Comparison of ENCODE assay signal across 11 cellular contexts in the genomic region with DNA sequence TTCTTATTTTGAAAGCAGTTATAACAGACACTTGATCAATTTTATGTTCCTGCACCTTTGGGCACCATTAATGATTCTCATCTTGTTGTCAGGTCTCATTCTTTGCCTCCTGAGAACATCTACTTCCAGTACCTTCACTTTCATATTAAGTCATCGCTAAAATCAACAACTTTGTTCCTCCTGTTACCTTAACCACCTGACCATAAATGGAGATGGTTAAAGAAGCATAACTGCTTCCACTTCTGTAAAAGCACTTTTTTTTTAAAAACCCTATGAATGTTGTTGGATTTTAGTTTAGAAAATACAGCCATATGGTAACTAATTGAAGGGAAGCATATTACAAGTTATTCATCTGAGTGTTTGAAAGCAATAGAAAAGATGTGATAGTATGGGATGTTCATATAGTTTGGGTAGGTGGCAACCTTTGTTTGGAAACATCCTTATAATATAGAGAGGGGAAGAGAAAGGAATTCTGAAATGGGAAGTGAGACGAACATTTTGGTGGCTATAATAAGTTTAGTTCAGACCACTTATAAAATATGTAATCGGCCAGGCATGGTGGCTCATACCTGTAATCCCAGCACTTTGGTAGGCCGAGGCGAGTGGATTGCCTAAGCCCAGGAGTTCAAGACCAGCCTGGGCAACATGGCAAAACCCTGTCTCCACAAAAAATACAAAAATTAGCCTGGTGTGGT. TPM values are rescaled to one million over a fixed set of nuclear protein-coding genes. Genes with fewer than 3 reads are reported as not detected.
DNase-seq lines count a peak whose midpoint lies in the region; ATAC-seq and TF ChIP-seq lines count a peak whose summit lies in the region.
"Had no signal": no experiment of that assay in that cellular context is flagged by ENCODE, and none has a peak within 500 bp of the region (broad histone marks: within the 10 kb centered on the region; RNA-seq: fewer than 3 reads in every experiment).

No MANE protein-coding gene starts in this region.

- H3K36me3 ChIP-seq in mammary epithelial cell (ENCODE audit: insufficient read depth, low read length), result no peaks in the 10 kb centered on the region
- H3K36me3 ChIP-seq: ovary had no signal

- no peak overlapping the region for H2AFZ ChIP-seq in mammary epithelial cell (ENCODE audit: low read depth, low read length)

- H3K4me2 ChIP-seq in mammary epithelial cell (ENCODE audit: insufficient read depth, low read depth, low read length), result no peak overlapping the region

- no peak for DNase-seq in activated T-helper 2 cell treated with anti-CD3 and anti-CD28 coated beads, Interferon-gamma antibody, Interleukin-2, Interleukin-4, amounts not matched to agents 10 μg/mL and 5 μg/mL and 100 μg/mL, durations not matched to agents 14 hours and 24 hours and 36 hours (ENCODE audit: low spot score)
- DNase-seq in mammary epithelial cell (no peak), NCI-H82 treated with DMSO at 0.1 percent for 48 hours (lab: John Stamatoyannopoulos, UW; ENCODE audit: unreplicated experiment) (no peak), dermis blood vessel endothelial cell (no peak), medulla oblongata (ENCODE audit: extremely low spot score) (no peak)
- DNase-seq: EL, ovary had no signal

- TF ChIP-seq CTCF in mammary epithelial cell (conservative IDR thresholded peaks at IDR 0.05 in 1 of 2, IDR thresholded peaks at IDR 0.05 in 1 of 2; ENCODE audit: extremely low read depth in 1 of 2, insufficient read depth in 1 of 2, low read depth in 1 of 2, low read length in 2 of 2), result no peak

- H3K4me3 ChIP-seq in mammary epithelial cell (replicated peaks in 1 of 3; ENCODE audit: insufficient read depth in 1 of 3, low read depth in 2 of 3, low read length in 3 of 3), result no peak overlapping the region
- H3K4me3 ChIP-seq: ovary had no signal

- H3K9me3 Mint-ChIP-seq in activated T-helper 2 cell treated with anti-CD3 and anti-CD28 coated beads, Interferon-gamma antibody, Interleukin-2, Interleukin-4, amounts not matched to agents 10 μg/mL and 5 μg/mL and 100 μg/mL, durations not matched to agents 14 hours and 24 hours and 36 hours, result peaks cover 13% of the 10 kb centered on the region

- no peaks in the 10 kb centered on the region for H3K79me2 ChIP-seq in mammary epithelial cell (ENCODE audit: insufficient read depth, low read length)

- H3K36me3 Mint-ChIP-seq in activated T-helper 2 cell treated with anti-CD3 and anti-CD28 coated beads, Interferon-gamma antibody, Interleukin-2, Interleukin-4, amounts not matched to agents 10 μg/mL and 5 μg/mL and 100 μg/mL, durations not matched to agents 14 hours and 24 hours and 36 hours (ENCODE audit: low read depth), result peaks cover 17% of the 10 kb centered on the region

- H3K4me1 ChIP-seq in mammary epithelial cell (ENCODE audit: insufficient read depth, low read length), result no peaks in the 10 kb centered on the region

- ATAC-seq in GM18519 (IDR thresholded peaks at IDR 0.05; ENCODE audit: low FRiP score, unreplicated experiment) (peak; percentile 97), GM21367 (IDR thresholded peaks at IDR 0.05; ENCODE audit: unreplicated experiment) (peak; percentile 98), HG03108 (IDR thresholded peaks at IDR 0.05; ENCODE audit: unreplicated experiment) (peak; percentile 95)
- ATAC-seq: Panc1 had no signal

- H3K9me3 ChIP-seq in mammary epithelial cell (replicated peaks; ENCODE audit: insufficient read depth, low read length), result no peaks in the 10 kb centered on the region
- H3K9me3 ChIP-seq: ovary had no signal

- H3K4me3 Mint-ChIP-seq in activated T-helper 2 cell treated with anti-CD3 and anti-CD28 coated beads, Interferon-gamma antibody, Interleukin-2, Interleukin-4, amounts not matched to agents 10 μg/mL and 5 μg/mL and 100 μg/mL, durations not matched to agents 14 hours and 24 hours and 36 hours (ENCODE audit: low read depth), result peak overlapping the region; percentile 39

- no peaks in the 10 kb centered on the region for H3K27me3 Mint-ChIP-seq in activated T-helper 2 cell treated with anti-CD3 and anti-CD28 coated beads, Interferon-gamma antibody, Interleukin-2, Interleukin-4, amounts not matched to agents 10 μg/mL and 5 μg/mL and 100 μg/mL, durations not matched to agents 14 hours and 24 hours and 36 hours (ENCODE audit: low read depth)

- no peaks in the 10 kb centered on the region for H4K20me1 ChIP-seq in mammary epithelial cell (ENCODE audit: insufficient read depth, low read length)

- in situ Hi-C loops in mammary epithelial cell (cut with MboI; ENCODE audit: low sequenced_read_pairs in 2 of 2), result no loop called here

- peak overlapping the region; percentile 65 for H3K27ac Mint-ChIP-seq in activated T-helper 2 cell treated with anti-CD3 and anti-CD28 coated beads, Interferon-gamma antibody, Interleukin-2, Interleukin-4, amounts not matched to agents 10 μg/mL and 5 μg/mL and 100 μg/mL, durations not matched to agents 14 hours and 24 hours and 36 hours

- H3K9ac ChIP-seq in mammary epithelial cell (ENCODE audit: insufficient read depth, low read length), result no peak overlapping the region

- no TSS peak for BruUV-seq in mammary epithelial cell (replicated peaks; lab: Mats Ljungman, UMichigan)

- H3K27me3 ChIP-seq in mammary epithelial cell (ENCODE audit: insufficient read depth, low read length), result no peaks in the 10 kb centered on the region
- H3K27me3 ChIP-seq: ovary had no signal

- no peak overlapping the region for H3K27ac ChIP-seq in mammary epithelial cell (ENCODE audit: insufficient read depth, low read depth, low read length)
- H3K27ac ChIP-seq: ovary had no signal

- 92% methylated on average over 5 of the region's 5 CpGs for WGBS in mammary epithelial cell (ENCODE audit: low coverage, missing lambda C conversion rate)

- CTCF ChIA-PET in mammary epithelial cell (lab: Charles Lee; ENCODE audit: low non-redundant PET), result no interaction called here

- H3K4me1 Mint-ChIP-seq in activated T-helper 2 cell treated with anti-CD3 and anti-CD28 coated beads, Interferon-gamma antibody, Interleukin-2, Interleukin-4, amounts not matched to agents 10 μg/mL and 5 μg/mL and 100 μg/mL, durations not matched to agents 14 hours and 24 hours and 36 hours (ENCODE audit: low read depth), result peaks cover 22% of the 10 kb centered on the region

- intact Hi-C loops in activated T-helper 2 cell treated with anti-CD3 and anti-CD28 coated beads, Interferon-gamma antibody, Interleukin-2, Interleukin-4, amounts not matched to agents 10 μg/mL and 5 μg/mL and 100 μg/mL, durations not matched to agents 14 hours and 24 hours and 36 hours (cut with micrococcal nuclease), result no loop called here
- intact Hi-C loops in mammary epithelial cell (cut with micrococcal nuclease), result no loop called here

- dilution Hi-C loops in mammary epithelial cell (cut with HindIII; ENCODE audit: low sequenced_read_pairs), result no loop called here

RNA-seq across cellular contexts. Expression of a gene that starts 53.9 kb away (rescaled TPM):
- 4.7 and 5.5 TPM in 2 replicates for total RNA-seq in activated T-helper 2 cell treated with anti-CD3 and anti-CD28 coated beads, Interferon-gamma antibody, Interleukin-2, Interleukin-4, amounts not matched to agents 10 μg/mL and 5 μg/mL and 100 μg/mL, durations not matched to agents 14 hours and 24 hours and 36 hours
- total RNA-seq in mammary epithelial cell (1 to 10 TPM; 5.0 to 8.7 TPM), dermis blood vessel endothelial cell (3.4 and 3.7 TPM in 2 replicates)
- 1.5 TPM for polyA plus RNA-seq in mammary epithelial cell
- 7.6 TPM for polyA minus RNA-seq in mammary epithelial cell
